21 cellular contexts compared by ENCODE assay signal in the genomic region with DNA sequence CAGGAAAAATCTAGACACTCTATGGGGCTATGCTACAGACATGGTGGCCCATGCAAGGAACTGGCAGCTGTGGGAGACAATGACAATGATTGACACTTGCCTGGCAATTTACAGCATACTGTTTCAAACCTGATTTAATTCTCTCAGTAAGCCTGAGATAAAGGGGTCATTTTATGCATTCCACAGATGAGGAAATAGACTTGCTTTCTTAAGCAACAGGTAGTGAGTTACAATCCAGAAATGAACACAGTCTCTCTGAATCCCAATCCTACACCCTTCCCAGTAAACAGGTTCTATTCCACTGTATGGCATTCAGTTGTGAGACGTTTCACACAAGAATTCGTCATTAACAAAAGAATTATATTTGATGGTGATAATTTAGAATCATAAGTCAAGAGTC. TPM values are rescaled to one million over a fixed set of nuclear protein-coding genes. Genes with fewer than 3 reads are reported as not detected.
DNase-seq lines count a peak whose midpoint lies in the region; ATAC-seq, FAIRE-seq and TF ChIP-seq lines count a peak whose summit lies in the region.
"Had no signal": no experiment of that assay in that cellular context is flagged by ENCODE, and none has a peak within 500 bp of the region (broad histone marks: within the 10 kb centered on the region; RNA-seq: fewer than 3 reads in every experiment).

No MANE protein-coding gene starts in this region.

- POLR2A ChIA-PET in HEK293 (lab: Yijun Ruan, JAX): no interaction called here

- no peak overlapping the region for H3K4me3 ChIP-seq in HEK293 (ENCODE audit: low read depth, low read length)
- H3K4me3 ChIP-seq: Peyer's patch, SK-N-MC had no signal

- no peak for TF ChIP-seq CTCF in HEK293 (tag by site-specific recombination; IDR thresholded peaks at IDR 0.05)

- H3K27ac ChIP-seq in HEK293 (ENCODE audit: extremely low read depth, low read depth, low read length): no peak overlapping the region
- H3K27ac ChIP-seq: C4-2B, SK-N-MC had no signal

- no peak for ATAC-seq in HG03521 (IDR thresholded peaks at IDR 0.05; ENCODE audit: unreplicated experiment)

- no peaks in the 10 kb centered on the region for H3K4me1 ChIP-seq in HEK293 (ENCODE audit: control insufficient read depth, insufficient read depth, low read length)

- FAIRE-seq in GM12891 (lab: Jason Lieb, UNC): peak; percentile 9
- FAIRE-seq: H54 had no signal

- no peak for TF ChIP-seq POLR2A in GM12891 (IDR thresholded peaks at IDR 0.05; ENCODE audit: low read depth, low read length)

- no peak for DNase-seq in GM12891 (ENCODE audit: insufficient read length, low spot score)
- peak; percentile 83 for DNase-seq in amniotic epithelial cell (ENCODE audit: low read depth)
- peak; percentile 51 for DNase-seq in iris pigment epithelial cell (ENCODE audit: low read depth)
- DNase-seq in islet precursor cell: no peak
- no peak for DNase-seq in HUDEP-2 (lab: John Stamatoyannopoulos, UW; ENCODE audit: unreplicated experiment in 76 of 76)
- DNase-seq: ACHN; AML-193; DMS79; HFFc6; NCI-H1105; NCI-H2081 treated with DMSO at 0.1 percent for 48 hours; NCI-H510A; NCI-H748 treated with DMSO at 0.1 percent for 48 hours; NK-92 treated with Interleukin-12 subunit alpha and Interleukin-12 subunit beta, amount 100 ng/mL, for 24 hours; Peyer's patch; Right ventricle myocardium superior had no signal

- H3K36me3 ChIP-seq in HEK293 (ENCODE audit: control insufficient read depth in 2 of 2, insufficient read depth in 1 of 2, low read length in 2 of 2): no peaks in the 10 kb centered on the region
- H3K36me3 ChIP-seq: Peyer's patch had no signal

- CTCF ChIA-PET in HEK293 (lab: Yijun Ruan, JAX): no interaction called here

- H3K9me3 ChIP-seq in HEK293 (ENCODE audit: control insufficient read depth, insufficient read depth, low read depth, low read length): no peaks in the 10 kb centered on the region
- H3K9me3 ChIP-seq: Peyer's patch had no signal

TF ChIP-seq in GM12891, 5 proteins besides CTCF, POLR2A, EP300 and RAD21:
- TF ChIP-seq TAF1 (IDR thresholded peaks at IDR 0.05; ENCODE audit: low read depth, low read length) (no peak), POLR2AphosphoS5 (IDR thresholded peaks at IDR 0.05; ENCODE audit: low read depth, low read length) (no peak), POU2F2 (IDR thresholded peaks at IDR 0.05; ENCODE audit: low read depth, low read length) (no peak)
TF ChIP-seq in GM12891: peak in this region for 0.

TF ChIP-seq in HEK293, 187 proteins besides CTCF, POLR2A, EP300 and RAD21:
- no peak for TF ChIP-seq ZNF747 (tag by site-specific recombination; IDR thresholded peaks at IDR 0.05)
- peak; percentile 62 for TF ChIP-seq SCRT2 (tag by site-specific recombination; IDR thresholded peaks at IDR 0.05)

RNA-seq across cellular contexts. Expression of a gene that starts 15.5 kb away (rescaled TPM):
- 7.6 TPM for polyA plus RNA-seq in GM12891 (2012; ENCODE audit: low read depth, missing spikeins)

Comparison
In these comparisons a context has a peak if more than half of its experiments do, and no peak if none do; other contexts are left out.
1. DNase-seq: peak in amniotic epithelial cell (single experiment) and iris pigment epithelial cell (single experiment); none in GM12891 (single experiment), islet precursor cell (single experiment) and HUDEP-2 (0 of 76).